11 cellular contexts compared by ENCODE assay signal in genomic region chr2:172021955-172022354, GRCh38. TPM values are rescaled to one million over a fixed set of nuclear protein-coding genes. Genes with fewer than 3 reads are reported as not detected.
DNase-seq lines count a peak whose midpoint lies in the region; ATAC-seq and TF ChIP-seq lines count a peak whose summit lies in the region.
"Had no signal": no experiment of that assay in that cellular context is flagged by ENCODE, and none has a peak within 500 bp of the region (broad histone marks: within the 10 kb centered on the region; RNA-seq: fewer than 3 reads in every experiment).

No MANE protein-coding gene starts in this region.

- H3K4ac ChIP-seq in neuronal stem cell (ENCODE audit: low read length) = no peak overlapping the region

- H3K79me1 ChIP-seq in neuronal stem cell (ENCODE audit: low read depth, low read length) = no peaks in the 10 kb centered on the region

- peak overlapping the region; percentile 67; the same call in 1 of the 2 replicates for H3K27ac ChIP-seq in Karpas-422 (ENCODE audit: low read length)
- no peak overlapping the region for H3K27ac ChIP-seq in neuronal stem cell (replicated peaks; ENCODE audit: low read length)
- no peak overlapping the region for H3K27ac ChIP-seq in foreskin keratinocyte

- in situ Hi-C loops in astrocyte of the spinal cord (cut with HindIII; ENCODE audit: low sequenced_read_pairs) = no loop called here

- H2BK120ac ChIP-seq in neuronal stem cell (ENCODE audit: low read depth, low read length) = no peak overlapping the region

- H3K4me3 ChIP-seq in Karpas-422 (ENCODE audit: low read length) (no peak overlapping the region), astrocyte of the spinal cord (ENCODE audit: low read depth, low read length) (no peak overlapping the region), neuronal stem cell (ENCODE audit: low read length in 2 of 2) (no peak overlapping the region)

- H4K20me1 ChIP-seq in Karpas-422 (ENCODE audit: insufficient read depth, low read depth, low read length) = no peaks in the 10 kb centered on the region

- no peaks in the 10 kb centered on the region for H3K27me3 ChIP-seq in Karpas-422 (ENCODE audit: low read length)
- no peaks in the 10 kb centered on the region for H3K27me3 ChIP-seq in neuronal stem cell (ENCODE audit: control insufficient read depth in 3 of 3, insufficient read depth in 3 of 3, low read depth in 1 of 3, low read length in 3 of 3)
- H3K27me3 ChIP-seq in foreskin keratinocyte = no peaks in the 10 kb centered on the region

- no peaks in the 10 kb centered on the region for H3K79me2 ChIP-seq in Karpas-422 (ENCODE audit: low read length)

- H4K8ac ChIP-seq in neuronal stem cell (ENCODE audit: low read depth, low read length) = no peak overlapping the region

- no peak overlapping the region for H2AK5ac ChIP-seq in neuronal stem cell (ENCODE audit: low read depth, low read length)

- DNase-seq in DMS79 (lab: John Stamatoyannopoulos, UW) (peak; percentile 6), Karpas-422 (no peak), astrocyte of the spinal cord (ENCODE audit: low read depth, low spot score) (peak; percentile 42), neuronal stem cell (ENCODE audit: low spot score) (no peak), HCEC 1CT (no peak), medulla oblongata (ENCODE audit: extremely low spot score) (no peak), foreskin keratinocyte (no peak)
- DNase-seq: hypothalamus; MM.1S; naive thymus-derived CD8-positive, alpha-beta T cell had no signal

- H3K9ac ChIP-seq in Karpas-422 (ENCODE audit: low read length) (no peak overlapping the region), neuronal stem cell (ENCODE audit: low read depth, low read length, poor library complexity) (no peak overlapping the region)

- H2AFZ ChIP-seq in Karpas-422 (ENCODE audit: low read length) (no peak overlapping the region), neuronal stem cell (ENCODE audit: low read length) (peak overlapping the region; percentile 73)

- peaks cover 31% of the 10 kb centered on the region for H3K4me1 ChIP-seq in Karpas-422 (ENCODE audit: low read length)
- H3K4me1 ChIP-seq in neuronal stem cell (ENCODE audit: control insufficient read depth in 2 of 2, insufficient read depth in 1 of 2, low read depth in 1 of 2, low read length in 2 of 2) = peaks cover 2 to 4% of the 10 kb centered on the region in 2 donors
- no peaks in the 10 kb centered on the region for H3K4me1 ChIP-seq in foreskin keratinocyte

- ATAC-seq in foreskin keratinocyte (no peak), GM18870 (IDR thresholded peaks at IDR 0.05; ENCODE audit: unreplicated experiment) (no peak)
- ATAC-seq: naive thymus-derived CD8-positive, alpha-beta T cell had no signal

- H3K9me3 ChIP-seq in Karpas-422 (ENCODE audit: low read length) (no peaks in the 10 kb centered on the region), neuronal stem cell (replicated peaks in 1 of 2; ENCODE audit: control insufficient read depth in 2 of 2, insufficient read depth in 1 of 2, low read depth in 1 of 2, low read length in 2 of 2) (no peaks in the 10 kb centered on the region)

- H2BK15ac ChIP-seq in neuronal stem cell (ENCODE audit: low read length) = no peak overlapping the region

- H3K36me3 ChIP-seq in Karpas-422 (ENCODE audit: insufficient read depth, low read length) = no peaks in the 10 kb centered on the region
- H3K36me3 ChIP-seq in neuronal stem cell (replicated peaks in 1 of 2; ENCODE audit: control insufficient read depth in 2 of 2, insufficient read depth in 2 of 2, low read length in 2 of 2) = no peaks in the 10 kb centered on the region

- H4K91ac ChIP-seq in neuronal stem cell (ENCODE audit: low read depth, low read length, poor library complexity) = no peak overlapping the region

- H3K4me2 ChIP-seq in Karpas-422 (ENCODE audit: low read depth, low read length, poor library complexity, severe bottlenecking) = no peak overlapping the region
- H3K4me2 ChIP-seq in neuronal stem cell (ENCODE audit: insufficient read depth, low read length, poor library complexity, severe bottlenecking) = no peak overlapping the region

- H2BK12ac ChIP-seq in neuronal stem cell (ENCODE audit: low read length) = no peak overlapping the region

- no peak overlapping the region for H3K18ac ChIP-seq in neuronal stem cell (ENCODE audit: low read length)

- no peak overlapping the region for H3K14ac ChIP-seq in neuronal stem cell (ENCODE audit: low read length)

- no CpG with 5 or more reads among the region's 5 CpGs for whole genome bisulfite sequencing in neuronal stem cell (ENCODE audit: extremely low coverage in 2 of 2, insufficient read length in 2 of 2, insufficient replicate concordance in 1 of 2), 2 donors

- H3K9me2 ChIP-seq in Karpas-422 (replicated peaks; ENCODE audit: insufficient read depth, low read length) = no peaks in the 10 kb centered on the region

- no peak overlapping the region for H3K23ac ChIP-seq in neuronal stem cell (ENCODE audit: low read depth, low read length, poor library complexity)

- H2BK5ac ChIP-seq in neuronal stem cell (ENCODE audit: low read length) = no peak overlapping the region

- TF ChIP-seq CTCF in astrocyte of the spinal cord (IDR thresholded peaks at IDR 0.05; ENCODE audit: low read depth, low read length) (no peak), foreskin keratinocyte (conservative IDR thresholded peaks at IDR 0.05) (no peak)

RNA-seq across cellular contexts. Expression of gene METAP1D, which starts 22.2 kb away (rescaled TPM):
- 4.9 and 20.7 TPM in 2 replicates for total RNA-seq in Karpas-422 (2014; rRNA removed; shearing (Covaris generic); ENCODE audit: low replicate concordance)
- 4.7 TPM for polyA plus RNA-seq in neuronal stem cell (2013, experiment 1 of 2)
- 4.0 TPM for polyA plus RNA-seq in neuronal stem cell (2013, experiment 2 of 2)
- 6.0 and 7.4 TPM in 2 replicates for total RNA-seq in foreskin keratinocyte
- 3.8 and 4.0 TPM in 2 replicates for polyA plus RNA-seq in foreskin keratinocyte

Comparison
In these comparisons a context has a peak if more than half of its experiments do, and no peak if none do; other contexts are left out.
1. DNase-seq: peak in DMS79 (single experiment) and astrocyte of the spinal cord (single experiment); none in Karpas-422 (single experiment), neuronal stem cell (single experiment), HCEC 1CT (single experiment), medulla oblongata (single experiment) and foreskin keratinocyte (0 of 2).